In the genomic region with DNA sequence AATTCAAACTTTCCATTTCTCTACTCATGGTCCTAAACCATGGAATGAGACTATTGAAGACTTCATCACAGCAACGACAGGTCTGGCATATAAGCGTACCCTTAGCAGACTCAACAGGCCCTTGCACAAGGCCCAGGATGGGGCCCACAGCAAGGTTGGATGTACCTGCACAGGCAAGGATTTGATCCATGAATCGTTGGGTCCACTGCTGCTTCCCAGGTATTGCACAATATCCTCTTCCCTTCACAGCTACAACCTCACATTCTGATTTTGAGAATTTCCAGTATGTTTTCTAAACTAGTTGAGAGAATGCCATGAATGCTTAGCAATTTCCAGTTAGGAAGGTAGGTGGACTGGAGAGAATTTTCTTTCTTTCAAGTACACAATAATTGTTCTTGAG, we compare ENCODE assay signal across 20 cellular contexts.
"Had no signal": no experiment of that assay in that cellular context is flagged by ENCODE, and none has a peak within 500 bp of the region (broad histone marks: within the 10 kb centered on the region; RNA-seq: fewer than 3 reads in every experiment).

No MANE protein-coding gene starts in this region.

- DNase-seq: Kasumi-1, MM.1S, NCI-H1092 treated with DMSO at 0.1 percent for 48 hours, NCI-H1436, NCI-H187, NCI-H2029, NCI-H2081 treated with DMSO at 0.1 percent for 48 hours, NCI-H2171, NCI-H226, NCI-H446, NCI-H510A, NCI-H524 treated with DMSO at 0.1 percent for 48 hours, NCI-H69, NCI-H774, SHP77, SK-N-SH, SW 1271, T-cell had no signal

- H3K36me3 Mint-ChIP-seq: T-cell had no signal

- H3K4me3 Mint-ChIP-seq: T-cell had no signal

- H3K9me3 ChIP-seq: SK-N-SH had no signal

- H3K27ac ChIP-seq: KMS-11, RWPE1 had no signal

- H3K4me1 Mint-ChIP-seq: T-cell had no signal

- ATAC-seq: T-cell had no signal

- H3K27ac Mint-ChIP-seq: T-cell had no signal

- H3K9me2 ChIP-seq: SK-N-SH had no signal

- H3K4me2 ChIP-seq: KMS-11, SK-N-SH had no signal
